Comparison of ENCODE assay signal across 18 cellular contexts in genomic region chr3:73667889-73668288, GRCh38. TPM values are rescaled to one million over a fixed set of nuclear protein-coding genes. Genes with fewer than 3 reads are reported as not detected.
DNase-seq lines count a peak whose midpoint lies in the region; ATAC-seq, FAIRE-seq and TF ChIP-seq lines count a peak whose summit lies in the region.
"Had no signal": no experiment of that assay in that cellular context is flagged by ENCODE, and none has a peak within 500 bp of the region (broad histone marks: within the 10 kb centered on the region; RNA-seq: fewer than 3 reads in every experiment).

No MANE protein-coding gene starts in this region.

- H3K4me2 ChIP-seq in H1 (ENCODE audit: insufficient read depth in 1 of 2, low read depth in 2 of 2, low read length in 2 of 2), result no peak overlapping the region
- H3K4me2 ChIP-seq: BLaER1 had no signal

- H3K18ac ChIP-seq in H1 (ENCODE audit: extremely low read depth, low read length), result peak overlapping the region; percentile 64; the same call in 1 of the 2 replicates

- TF ChIP-seq EP300 in H1 (IDR thresholded peaks at IDR 0.05; ENCODE audit: borderline replicate concordance in 1 of 2, low read depth in 2 of 2, low read length in 2 of 2), result no peak

- TF ChIP-seq CTCF in liver (IDR thresholded peaks at IDR 0.05; ENCODE audit: low read depth, low read length, missing input control) (no peak), right lobe of liver (IDR thresholded peaks at IDR 0.05) (no peak), H1 (IDR thresholded peaks at IDR 0.05; ENCODE audit: control extremely low read depth in 1 of 3, insufficient read depth in 1 of 3, low read depth in 1 of 3, low read length in 3 of 3) (no peak)

- no peak overlapping the region for H2BK15ac ChIP-seq in H1 (ENCODE audit: low read length)

- H2AK5ac ChIP-seq in H1 (ENCODE audit: low read depth, low read length), result no peak overlapping the region

- H3K9me3 ChIP-seq in liver (ENCODE audit: control insufficient read depth in 4 of 4, low read length in 3 of 4) (no peaks in the 10 kb centered on the region), right lobe of liver (no peaks in the 10 kb centered on the region), H1 (ENCODE audit: insufficient read depth in 2 of 2, low read depth in 1 of 2, low read length in 1 of 2) (no peaks in the 10 kb centered on the region)
- H3K9me3 ChIP-seq: BLaER1, Caco-2 had no signal

- no peak overlapping the region for H3K23ac ChIP-seq in H1 (ENCODE audit: insufficient read length)

- H3K4me1 ChIP-seq in liver (ENCODE audit: control insufficient read depth in 4 of 4, insufficient read depth in 4 of 4, low read length in 3 of 4) (no peaks in the 10 kb centered on the region), right lobe of liver (no peaks in the 10 kb centered on the region), H1 (replicated peaks in 1 of 4; ENCODE audit: control insufficient read depth in 3 of 4, insufficient read depth in 4 of 4, low read length in 3 of 4) (peaks cover 3 to 26% (median 7%) of the 10 kb centered on the region in 4 experiments; a peak in 6 of 7 replicates)

- H2BK20ac ChIP-seq in H1 (ENCODE audit: low read length), result peak overlapping the region; percentile 10; the same call in 1 of the 2 replicates

- H3K79me1 ChIP-seq in H1 (ENCODE audit: low read depth, low read length), result no peaks in the 10 kb centered on the region

- peak overlapping the region; percentile 41; the same call in 1 of the 2 replicates for H2BK5ac ChIP-seq in H1 (ENCODE audit: low read depth, low read length)

- H3K79me2 ChIP-seq in H1 (ENCODE audit: control insufficient read depth in 1 of 2, insufficient read depth in 2 of 2, low read length in 2 of 2), result no peaks in the 10 kb centered on the region

- ATAC-seq in right lobe of liver (no peak), sciatic nerve (peak; percentile 80)
- ATAC-seq: HepG2 had no signal

- no peak overlapping the region for H3K27ac ChIP-seq in liver (ENCODE audit: low read depth in 1 of 2, low read length in 2 of 2)
- H3K27ac ChIP-seq in right lobe of liver, result no peak overlapping the region
- no peak overlapping the region for H3K27ac ChIP-seq in H1 (ENCODE audit: low read depth, low read length)
- H3K27ac ChIP-seq in caudate nucleus (ENCODE audit: low read depth, low read length), result no peak overlapping the region
- H3K27ac ChIP-seq: BLaER1 had no signal

- H2AFZ ChIP-seq in H1 (ENCODE audit: low read length), result no peak overlapping the region; the same call in 1 of the 2 replicates

- no peaks in the 10 kb centered on the region for H3K23me2 ChIP-seq in H1 (ENCODE audit: low read depth, low read length)

- H3K27me3 ChIP-seq in liver (ENCODE audit: control insufficient read depth in 4 of 4, insufficient read depth in 4 of 4, low read length in 3 of 4) (no peaks in the 10 kb centered on the region), right lobe of liver (no peaks in the 10 kb centered on the region), H1 (replicated peaks in 1 of 4; ENCODE audit: control insufficient read depth in 3 of 4, extremely low read depth in 1 of 4, insufficient read depth in 3 of 4, low read length in 3 of 4) (no peaks in the 10 kb centered on the region; a peak in 1 of 7 replicates)
- H3K27me3 ChIP-seq: BLaER1 had no signal

- TF ChIP-seq POLR2A in right lobe of liver (IDR thresholded peaks at IDR 0.05) (no peak), H1 (IDR thresholded peaks at IDR 0.05; ENCODE audit: control extremely low read depth in 1 of 2, low read depth in 2 of 2, low read length in 2 of 2) (no peak)

- intact Hi-C loops in right lobe of liver (cut with DNase I) (no loop called here), sciatic nerve (cut with DNase I) (no loop called here)

- H4K20me1 ChIP-seq in H1 (replicated peaks in 1 of 2; ENCODE audit: control insufficient read depth in 1 of 2, insufficient read depth in 2 of 2, low read length in 2 of 2), result no peaks in the 10 kb centered on the region
- H4K20me1 ChIP-seq: BLaER1 had no signal

- DNase-seq in right lobe of liver, result no peak
- no peak for DNase-seq in H1 (ENCODE audit: low read depth in 1 of 2, low spot score in 2 of 2)
- no peak for DNase-seq in sciatic nerve (ENCODE audit: low spot score)
- DNase-seq in activated T-cell treated with anti-CD3 and anti-CD28 coated beads, Interleukin-2, amount 50 U/mL, for 48 hours, result no peak
- DNase-seq in caudate nucleus (lab: John Stamatoyannopoulos, UW), result no peak
- DNase-seq in NCI-H1436 treated with DMSO at 0.1 percent for 48 hours (lab: John Stamatoyannopoulos, UW), result no peak
- DNase-seq: 8988T; AML-193; Caco-2; CD8-positive, alpha-beta memory T cell; DND-41; GDM1 had no signal

- H3K4me3 ChIP-seq in liver (ENCODE audit: low read depth in 1 of 3, low read length in 3 of 3) (no peak overlapping the region), right lobe of liver (no peak overlapping the region), H1 (ENCODE audit: extremely low read depth in 1 of 4, insufficient read depth in 2 of 4, low read depth in 3 of 4, low read length in 4 of 4) (no peak overlapping the region)
- H3K4me3 ChIP-seq: BLaER1 had no signal

- CTCF ChIA-PET in H1 (lab: Charles Lee; ENCODE audit: partially characterized antibody), result interaction anchor here (0.6 to 1.3 kb wide), 3 partner anchors 9 to 55 kb away, joined by 3 read pairs; no protein-coding TSS in a partner anchor

- H4K91ac ChIP-seq in H1 (replicated peaks; ENCODE audit: insufficient read length, low read length), result peak overlapping the region; percentile 50

- H3K9ac ChIP-seq in liver (ENCODE audit: low read depth in 1 of 2, low read length in 2 of 2) (no peak overlapping the region), H1 (replicated peaks in 1 of 4; ENCODE audit: extremely low read depth in 1 of 4, low read depth in 3 of 4, low read length in 3 of 4) (no peak overlapping the region)
- H3K9ac ChIP-seq: BLaER1 had no signal

- peak overlapping the region; percentile 10; the same call in 1 of the 2 replicates for H2BK12ac ChIP-seq in H1 (ENCODE audit: low read depth, low read length)

- peak overlapping the region; percentile 35 for H4K5ac ChIP-seq in H1 (ENCODE audit: insufficient read length, low read depth, low read length)

- H2BK120ac ChIP-seq in H1 (replicated peaks; ENCODE audit: low read depth, low read length), result no peak overlapping the region

- POLR2A ChIA-PET in H1 (lab: Charles Lee; ENCODE audit: partially characterized antibody), result no interaction called here

- 50% methylated on average over 3 of the region's 3 CpGs for WGBS in liver
- WGBS in right lobe of liver (ENCODE audit: insufficient coverage, low coverage, low lambda C conversion rate, missing lambda C conversion rate), result 41% methylated on average over 3 of the region's 3 CpGs
- WGBS in H1 (ENCODE audit: extremely low coverage in 1 of 2, insufficient coverage in 1 of 2, insufficient read length in 1 of 2, insufficient replicate concordance in 2 of 2, low coverage in 1 of 2, low lambda C conversion rate in 2 of 2, missing lambda C conversion rate in 1 of 2), 2 experiments, result 64% methylated on average over 3 of the region's 3 CpGs; no CpG with 5 or more reads in 1 of the 2 experiments

- H4K8ac ChIP-seq in H1 (ENCODE audit: extremely low read depth, insufficient read depth, low read length), result no peak overlapping the region

- no peak overlapping the region for H3K14ac ChIP-seq in H1 (ENCODE audit: insufficient read length)

- H3K4ac ChIP-seq in H1 (replicated peaks; ENCODE audit: insufficient read length, low read depth, low read length), result peak overlapping the region; percentile 24

- no peak for TF ChIP-seq RAD21 in liver (IDR thresholded peaks at IDR 0.05)
- no peak for TF ChIP-seq RAD21 in H1 (IDR thresholded peaks at IDR 0.05 in 1 of 2, conservative IDR thresholded peaks at IDR 0.05 in 1 of 2; ENCODE audit: low read depth in 2 of 2, low read length in 2 of 2)

- H3K56ac ChIP-seq in H1 (replicated peaks; ENCODE audit: insufficient read length, low read depth, low read length), result no peak overlapping the region

- no peaks in the 10 kb centered on the region for H3K36me3 ChIP-seq in liver (ENCODE audit: control insufficient read depth in 4 of 4, insufficient read depth in 3 of 4, low read depth in 1 of 4, low read length in 3 of 4)
- no peaks in the 10 kb centered on the region for H3K36me3 ChIP-seq in right lobe of liver
- H3K36me3 ChIP-seq in H1 (ENCODE audit: control insufficient read depth in 2 of 4, insufficient read depth in 4 of 4, low read length in 3 of 4), result no peaks in the 10 kb centered on the region
- H3K36me3 ChIP-seq: BLaER1 had no signal

- no peak for FAIRE-seq in H1 (lab: Jason Lieb, UNC)
- FAIRE-seq: GM12892, GM19239, H54, HepG2 had no signal

TF ChIP-seq in liver, 16 proteins besides CTCF, POLR2A, EP300 and RAD21:
- no peak for TF ChIP-seq EGR1 (IDR thresholded peaks at IDR 0.05; ENCODE audit: low read depth in 2 of 2)
- peak; percentile 11 for TF ChIP-seq NR2F2 (IDR thresholded peaks at IDR 0.05)
TF ChIP-seq in liver: peak in this region for 1.

TF ChIP-seq in H1, 55 proteins besides CTCF, POLR2A, EP300 and RAD21 (continues in another document):
- TF ChIP-seq YY1 (IDR thresholded peaks at IDR 0.05; ENCODE audit: low read depth, low read length), result no peak
- TF ChIP-seq, protein P1, sequence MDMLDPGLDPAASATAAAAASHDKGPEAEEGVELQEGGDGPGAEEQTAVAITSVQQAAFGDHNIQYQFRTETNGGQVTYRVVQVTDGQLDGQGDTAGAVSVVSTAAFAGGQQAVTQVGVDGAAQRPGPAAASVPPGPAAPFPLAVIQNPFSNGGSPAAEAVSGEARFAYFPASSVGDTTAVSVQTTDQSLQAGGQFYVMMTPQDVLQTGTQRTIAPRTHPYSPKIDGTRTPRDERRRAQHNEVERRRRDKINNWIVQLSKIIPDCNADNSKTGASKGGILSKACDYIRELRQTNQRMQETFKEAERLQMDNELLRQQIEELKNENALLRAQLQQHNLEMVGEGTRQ (IDR thresholded peaks at IDR 0.05; ENCODE audit: low read length), result no peak
- TF ChIP-seq MAFK (IDR thresholded peaks at IDR 0.05; ENCODE audit: low read depth, low read length), result no peak
- no peak for TF ChIP-seq NRF1 (IDR thresholded peaks at IDR 0.05; ENCODE audit: low read depth, low read length)
- TF ChIP-seq TAF1 (IDR thresholded peaks at IDR 0.05; ENCODE audit: low read depth, low read length), result no peak
- no peak for TF ChIP-seq TEAD4 (IDR thresholded peaks at IDR 0.05; ENCODE audit: low read depth, low read length)
- TF ChIP-seq SRF (IDR thresholded peaks at IDR 0.05; ENCODE audit: low read depth, low read length), result no peak

RNA-seq across cellular contexts. Expression of gene PDZRN3, which starts 43.1 kb away (rescaled TPM):
- total RNA-seq in liver, result 1 to 10 TPM; 1.0 to 1.8 TPM
- under 1 TPM; 0.69 to 0.82 TPM for polyA plus RNA-seq in liver
- 1 to 10 TPM in 3 of 6 experiments, under 1 TPM in 3; 0.33 to 2.0 (median 1.1) TPM for total RNA-seq in right lobe of liver
- 16.8 and 20.5 TPM in 2 replicates for total RNA-seq in H1 (2021; fragmentation: NEBNext Ultra II Directional; extraction: Animal tissue kit (Norgen Biotek cat#: 25700))
- 4.2 and 5.0 TPM in 2 replicates for polyA plus RNA-seq in H1 (2011; rRNA removed)
- polyA plus RNA-seq in H1 (2011; cell fraction: cytosol; rRNA removed), result 6.3 TPM
- 10.6 TPM for polyA plus RNA-seq in H1 (2011; cell fraction: nucleus; rRNA removed)
- polyA plus RNA-seq in H1 (2012, experiment 1 of 2), result 16.2 to 19.5 TPM (median 17.5 TPM) in 4 replicates
- 5.3 TPM for polyA plus RNA-seq in H1 (2012, experiment 2 of 2)
- 7.7 TPM for polyA plus RNA-seq in H1 (2013, experiment 1 of 2)
- polyA plus RNA-seq in H1 (2013, experiment 2 of 2), result 7.5 TPM
- polyA minus RNA-seq in H1 (2011; rRNA and poly(A)+ RNA removed), result 7.9 and 20.6 TPM in 2 replicates
- polyA minus RNA-seq in H1 (2011; cell fraction: cytosol; rRNA and poly(A)+ RNA removed), result 12.8 TPM
- polyA minus RNA-seq in H1 (2011; cell fraction: nucleus; rRNA and poly(A)+ RNA removed), result 61.5 TPM
- total RNA-seq in sciatic nerve, result 37.9 TPM
- total RNA-seq: CD8-positive, alpha-beta memory T cell; HepG2 had no signal
- polyA plus RNA-seq: CD8-positive, alpha-beta memory T cell; HepG2 had no signal
